ENCODE assay signal across 1 cellular context in the genomic region with DNA sequence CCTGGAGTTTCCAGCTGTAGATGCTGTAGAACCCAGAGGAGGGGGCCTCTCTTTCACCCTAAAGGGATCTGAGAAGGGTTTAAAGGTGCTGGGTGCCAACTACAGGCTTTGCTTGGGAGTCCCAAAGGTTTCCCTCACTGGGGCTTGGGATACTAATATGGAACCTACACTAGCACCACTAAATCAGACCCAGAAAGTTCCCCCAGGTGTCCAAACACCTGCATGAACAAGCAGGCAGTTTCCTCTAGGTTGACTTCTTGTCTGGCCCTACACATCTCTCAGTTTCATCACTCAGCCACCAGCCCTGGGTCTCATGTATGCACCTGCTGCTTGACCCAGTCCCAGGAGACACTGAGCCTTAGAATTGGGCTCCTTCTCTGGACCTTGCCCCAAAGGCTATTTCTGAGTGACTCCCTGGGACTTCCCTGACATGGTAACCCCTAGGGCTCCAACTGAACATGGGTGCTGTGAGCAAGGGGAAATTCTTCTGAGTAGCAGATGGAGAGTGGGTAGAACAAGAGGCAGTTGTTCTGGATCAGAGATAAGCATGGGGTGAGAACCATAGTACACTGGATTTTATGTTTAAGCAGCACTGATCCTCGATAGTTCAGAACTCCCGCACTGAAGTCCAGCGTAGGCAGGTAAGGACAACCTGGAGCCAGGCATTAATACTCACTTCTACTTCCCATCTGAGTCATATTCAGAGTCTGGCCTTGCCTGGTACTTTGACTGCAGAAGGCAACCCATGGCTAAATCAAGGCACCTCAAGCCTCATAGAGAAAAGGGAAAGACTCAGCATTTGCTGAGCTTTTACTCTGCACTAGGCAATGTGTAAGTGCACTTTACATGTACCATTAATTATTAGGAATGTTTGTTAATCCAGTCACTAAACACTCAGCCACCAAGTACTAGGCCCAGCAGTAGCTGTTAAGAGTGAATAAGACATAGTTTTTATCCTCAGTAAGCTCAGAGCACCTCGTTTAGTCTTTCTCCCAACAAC.
TF ChIP-seq lines count a peak whose summit lies in the region.

No MANE protein-coding gene starts in this region.

TF ChIP-seq in HepG2, 621 proteins besides CTCF, POLR2A, EP300 and RAD21 (continued from another document and continues in another):
- TF ChIP-seq, protein P1, sequence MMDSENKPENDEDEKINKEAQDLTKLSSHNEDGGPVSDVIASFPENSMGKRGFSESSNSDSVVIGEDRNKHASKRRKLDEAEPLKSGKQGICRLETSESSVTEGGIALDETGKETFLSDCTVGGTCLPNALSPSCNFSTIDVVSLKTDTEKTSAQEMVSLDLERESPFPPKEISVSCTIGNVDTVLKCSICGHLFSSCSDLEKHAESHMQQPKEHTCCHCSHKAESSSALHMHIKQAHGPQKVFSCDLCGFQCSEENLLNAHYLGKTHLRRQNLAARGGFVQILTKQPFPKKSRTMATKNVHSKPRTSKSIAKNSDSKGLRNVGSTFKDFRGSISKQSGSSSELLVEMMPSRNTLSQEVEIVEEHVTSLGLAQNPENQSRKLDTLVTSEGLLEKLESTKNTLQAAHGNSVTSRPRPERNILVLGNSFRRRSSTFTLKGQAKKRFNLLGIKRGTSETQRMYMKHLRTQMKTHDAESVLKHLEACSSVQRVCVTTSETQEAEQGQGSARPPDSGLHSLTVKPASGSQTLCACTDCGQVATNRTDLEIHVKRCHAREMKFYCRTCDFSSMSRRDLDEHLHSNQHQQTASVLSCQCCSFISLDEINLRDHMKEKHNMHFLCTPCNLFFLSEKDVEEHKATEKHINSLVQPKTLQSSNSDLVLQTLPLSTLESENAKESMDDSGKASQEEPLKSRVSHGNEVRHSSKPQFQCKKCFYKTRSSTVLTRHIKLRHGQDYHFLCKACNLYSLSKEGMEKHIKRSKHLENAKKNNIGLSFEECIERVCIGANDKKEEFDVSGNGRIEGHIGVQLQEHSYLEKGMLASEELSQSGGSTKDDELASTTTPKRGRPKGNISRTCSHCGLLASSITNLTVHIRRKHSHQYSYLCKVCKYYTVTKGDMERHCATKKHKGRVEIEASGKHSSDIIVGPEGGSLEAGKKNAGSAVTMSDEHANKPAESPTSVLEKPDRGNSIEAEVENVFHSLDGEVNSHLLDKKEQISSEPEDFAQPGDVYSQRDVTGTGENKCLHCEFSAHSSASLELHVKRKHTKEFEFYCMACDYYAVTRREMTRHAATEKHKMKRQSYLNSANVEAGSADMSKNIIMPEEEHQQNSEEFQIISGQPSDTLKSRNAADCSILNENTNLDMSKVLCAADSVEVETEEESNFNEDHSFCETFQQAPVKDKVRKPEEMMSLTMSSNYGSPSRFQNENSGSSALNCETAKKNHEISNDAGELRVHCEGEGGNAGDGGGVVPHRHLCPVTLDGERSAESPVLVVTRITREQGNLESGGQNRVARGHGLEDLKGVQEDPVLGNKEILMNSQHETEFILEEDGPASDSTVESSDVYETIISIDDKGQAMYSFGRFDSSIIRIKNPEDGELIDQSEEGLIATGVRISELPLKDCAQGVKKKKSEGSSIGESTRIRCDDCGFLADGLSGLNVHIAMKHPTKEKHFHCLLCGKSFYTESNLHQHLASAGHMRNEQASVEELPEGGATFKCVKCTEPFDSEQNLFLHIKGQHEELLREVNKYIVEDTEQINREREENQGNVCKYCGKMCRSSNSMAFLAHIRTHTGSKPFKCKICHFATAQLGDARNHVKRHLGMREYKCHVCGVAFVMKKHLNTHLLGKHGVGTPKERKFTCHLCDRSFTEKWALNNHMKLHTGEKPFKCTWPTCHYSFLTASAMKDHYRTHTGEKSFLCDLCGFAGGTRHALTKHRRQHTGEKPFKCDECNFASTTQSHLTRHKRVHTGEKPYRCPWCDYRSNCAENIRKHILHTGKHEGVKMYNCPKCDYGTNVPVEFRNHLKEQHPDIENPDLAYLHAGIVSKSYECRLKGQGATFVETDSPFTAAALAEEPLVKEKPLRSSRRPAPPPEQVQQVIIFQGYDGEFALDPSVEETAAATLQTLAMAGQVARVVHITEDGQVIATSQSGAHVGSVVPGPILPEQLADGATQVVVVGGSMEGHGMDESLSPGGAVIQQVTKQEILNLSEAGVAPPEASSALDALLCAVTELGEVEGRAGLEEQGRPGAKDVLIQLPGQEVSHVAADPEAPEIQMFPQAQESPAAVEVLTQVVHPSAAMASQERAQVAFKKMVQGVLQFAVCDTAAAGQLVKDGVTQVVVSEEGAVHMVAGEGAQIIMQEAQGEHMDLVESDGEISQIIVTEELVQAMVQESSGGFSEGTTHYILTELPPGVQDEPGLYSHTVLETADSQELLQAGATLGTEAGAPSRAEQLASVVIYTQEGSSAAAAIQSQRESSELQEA (CRISPR knock-in tag; IDR thresholded peaks at IDR 0.05; ENCODE audit: not compliant biosample characterization): no peak
- TF ChIP-seq TGIF2 (CRISPR knock-in tag; IDR thresholded peaks at IDR 0.05) (no peak), NR3C1 (CRISPR knock-in tag; IDR thresholded peaks at IDR 0.05) (no peak), ZNF335 (CRISPR knock-in tag; IDR thresholded peaks at IDR 0.05) (no peak; the same call in 1 of the 2 replicates), TCF7 (IDR thresholded peaks at IDR 0.05; ENCODE audit: low read depth) (no peak), ATF7-NPFF (CRISPR knock-in tag; IDR thresholded peaks at IDR 0.05; ENCODE audit: low read depth) (no peak), DNMT1 (CRISPR knock-in tag; IDR thresholded peaks at IDR 0.05) (no peak), ZSCAN21 (CRISPR knock-in tag; IDR thresholded peaks at IDR 0.05; ENCODE audit: borderline replicate concordance) (peak; percentile 14; the same call in 1 of the 2 replicates), ZNF317 (CRISPR knock-in tag; IDR thresholded peaks at IDR 0.05) (0 out of 2 replicates have a peak, but pooled peaks have one; percentile 46), SOX6 (IDR thresholded peaks at IDR 0.05) (no peak), SOX6 (CRISPR knock-in tag; IDR thresholded peaks at IDR 0.05) (no peak), CERS6 (CRISPR knock-in tag; IDR thresholded peaks at IDR 0.05) (no peak), NR2C2 (CRISPR knock-in tag; IDR thresholded peaks at IDR 0.05; ENCODE audit: borderline replicate concordance) (no peak), TARDBP (CRISPR knock-in tag; IDR thresholded peaks at IDR 0.05) (peak; percentile 45), ONECUT2 (CRISPR knock-in tag; IDR thresholded peaks at IDR 0.05) (no peak), ZNF263 (CRISPR knock-in tag; IDR thresholded peaks at IDR 0.05) (no peak), PLRG1 (conservative IDR thresholded peaks at IDR 0.05) (no peak), ZNF20 (CRISPR knock-in tag; IDR thresholded peaks at IDR 0.05) (peak; percentile 75; the same call in 1 of the 2 replicates), ZNF674 (CRISPR knock-in tag; IDR thresholded peaks at IDR 0.05; ENCODE audit: low read depth) (no peak), ZNF777 (CRISPR knock-in tag; IDR thresholded peaks at IDR 0.05) (no peak), HOMEZ (CRISPR knock-in tag; IDR thresholded peaks at IDR 0.05; ENCODE audit: low read depth) (peak; percentile 10; the same call in 1 of the 2 replicates), MAFK (conservative IDR thresholded peaks at IDR 0.05 in 1 of 2, IDR thresholded peaks at IDR 0.05 in 1 of 2; ENCODE audit: low read length in 2 of 2) (no peak), ZKSCAN5 (CRISPR knock-in tag; IDR thresholded peaks at IDR 0.05) (no peak), MED1 (CRISPR knock-in tag; IDR thresholded peaks at IDR 0.05) (no peak), ZNF547 (CRISPR knock-in tag; IDR thresholded peaks at IDR 0.05) (peak; percentile 73), ZNF576 (CRISPR knock-in tag; IDR thresholded peaks at IDR 0.05) (no peak), NFIC (IDR thresholded peaks at IDR 0.05; ENCODE audit: low read length) (no peak), ZNF331 (CRISPR knock-in tag; IDR thresholded peaks at IDR 0.05) (no peak), CBX5 (CRISPR knock-in tag; IDR thresholded peaks at IDR 0.05; ENCODE audit: borderline replicate concordance) (no peak), ZNF468 (CRISPR knock-in tag; IDR thresholded peaks at IDR 0.05) (no peak), JDP2 (CRISPR knock-in tag; IDR thresholded peaks at IDR 0.05; ENCODE audit: borderline replicate concordance) (no peak), ZNF800 (CRISPR knock-in tag; IDR thresholded peaks at IDR 0.05) (no peak), ZNF432 (CRISPR knock-in tag; IDR thresholded peaks at IDR 0.05; ENCODE audit: borderline replicate concordance) (peak; percentile 65; the same call in 1 of the 2 replicates), MAF1 (CRISPR knock-in tag; IDR thresholded peaks at IDR 0.05; ENCODE audit: borderline replicate concordance) (no peak)
- TF ChIP-seq, protein P2, sequence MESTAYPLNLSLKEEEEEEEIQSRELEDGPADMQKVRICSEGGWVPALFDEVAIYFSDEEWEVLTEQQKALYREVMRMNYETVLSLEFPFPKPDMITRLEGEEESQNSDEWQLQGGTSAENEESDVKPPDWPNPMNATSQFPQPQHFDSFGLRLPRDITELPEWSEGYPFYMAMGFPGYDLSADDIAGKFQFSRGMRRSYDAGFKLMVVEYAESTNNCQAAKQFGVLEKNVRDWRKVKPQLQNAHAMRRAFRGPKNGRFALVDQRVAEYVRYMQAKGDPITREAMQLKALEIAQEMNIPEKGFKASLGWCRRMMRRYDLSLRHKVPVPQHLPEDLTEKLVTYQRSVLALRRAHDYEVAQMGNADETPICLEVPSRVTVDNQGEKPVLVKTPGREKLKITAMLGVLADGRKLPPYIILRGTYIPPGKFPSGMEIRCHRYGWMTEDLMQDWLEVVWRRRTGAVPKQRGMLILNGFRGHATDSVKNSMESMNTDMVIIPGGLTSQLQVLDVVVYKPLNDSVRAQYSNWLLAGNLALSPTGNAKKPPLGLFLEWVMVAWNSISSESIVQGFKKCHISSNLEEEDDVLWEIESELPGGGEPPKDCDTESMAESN (CRISPR knock-in tag; conservative IDR thresholded peaks at IDR 0.05): no peak
- TF ChIP-seq, protein P3, sequence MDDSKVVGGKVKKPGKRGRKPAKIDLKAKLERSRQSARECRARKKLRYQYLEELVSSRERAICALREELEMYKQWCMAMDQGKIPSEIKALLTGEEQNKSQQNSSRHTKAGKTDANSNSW (CRISPR knock-in tag; IDR thresholded peaks at IDR 0.05; ENCODE audit: borderline replicate concordance): 0 out of 2 replicates have a peak, but pooled peaks have one; percentile 56
- TF ChIP-seq, protein P4, sequence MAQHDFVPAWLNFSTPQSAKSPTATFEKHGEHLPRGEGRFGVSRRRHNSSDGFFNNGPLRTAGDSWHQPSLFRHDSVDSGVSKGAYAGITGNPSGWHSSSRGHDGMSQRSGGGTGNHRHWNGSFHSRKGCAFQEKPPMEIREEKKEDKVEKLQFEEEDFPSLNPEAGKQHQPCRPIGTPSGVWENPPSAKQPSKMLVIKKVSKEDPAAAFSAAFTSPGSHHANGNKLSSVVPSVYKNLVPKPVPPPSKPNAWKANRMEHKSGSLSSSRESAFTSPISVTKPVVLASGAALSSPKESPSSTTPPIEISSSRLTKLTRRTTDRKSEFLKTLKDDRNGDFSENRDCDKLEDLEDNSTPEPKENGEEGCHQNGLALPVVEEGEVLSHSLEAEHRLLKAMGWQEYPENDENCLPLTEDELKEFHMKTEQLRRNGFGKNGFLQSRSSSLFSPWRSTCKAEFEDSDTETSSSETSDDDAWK (CRISPR knock-in tag; IDR thresholded peaks at IDR 0.05): no peak
- TF ChIP-seq, protein P5, sequence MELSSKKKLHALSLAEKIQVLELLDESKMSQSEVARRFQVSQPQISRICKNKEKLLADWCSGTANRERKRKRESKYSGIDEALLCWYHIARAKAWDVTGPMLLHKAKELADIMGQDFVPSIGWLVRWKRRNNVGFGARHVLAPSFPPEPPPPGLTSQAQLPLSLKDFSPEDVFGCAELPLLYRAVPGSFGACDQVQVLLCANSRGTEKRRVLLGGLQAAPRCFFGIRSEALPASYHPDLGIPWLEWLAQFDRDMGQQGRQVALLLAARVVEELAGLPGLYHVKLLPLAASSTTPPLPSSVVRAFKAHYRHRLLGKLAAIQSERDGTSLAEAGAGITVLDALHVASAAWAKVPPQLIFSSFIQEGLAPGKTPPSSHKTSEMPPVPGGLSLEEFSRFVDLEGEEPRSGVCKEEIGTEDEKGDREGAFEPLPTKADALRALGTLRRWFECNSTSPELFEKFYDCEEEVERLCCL (CRISPR knock-in tag; IDR thresholded peaks at IDR 0.05; ENCODE audit: borderline replicate concordance): no peak
